In the genomic region with DNA sequence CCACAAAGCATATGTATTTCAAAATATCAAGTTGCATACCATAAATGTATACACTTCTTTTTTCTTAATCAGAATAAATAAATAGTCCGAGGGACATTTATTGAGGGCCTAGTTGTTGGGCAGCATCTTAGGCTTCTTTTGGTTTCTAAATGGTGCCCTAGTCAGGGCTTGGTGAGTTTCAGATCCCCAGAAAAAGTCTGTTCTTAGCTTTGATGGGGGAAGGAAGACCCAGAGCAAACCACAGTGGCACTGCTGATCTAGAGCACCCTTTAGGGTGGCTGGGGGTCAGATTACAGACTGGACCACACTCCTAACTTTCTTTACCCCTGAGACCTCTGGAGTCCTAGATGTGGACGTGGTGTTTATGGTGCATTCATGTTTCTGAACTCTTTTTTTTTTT, we compare ENCODE assay signal across 1 cellular context.
TF ChIP-seq lines count a peak whose summit lies in the region.

No MANE protein-coding gene starts in this region.

TF ChIP-seq in GM12878, 131 proteins besides CTCF, POLR2A, EP300 and RAD21 (continued from another document):
- peak; percentile 64; the same call in 1 of the 2 replicates for TF ChIP-seq SPI1 (IDR thresholded peaks at IDR 0.05; ENCODE audit: borderline replicate concordance, insufficient read depth, low read depth, low read length)
- TF ChIP-seq RELA (IDR thresholded peaks at IDR 0.05; ENCODE audit: borderline replicate concordance, partially characterized antibody), result no peak
- TF ChIP-seq, protein P1, sequence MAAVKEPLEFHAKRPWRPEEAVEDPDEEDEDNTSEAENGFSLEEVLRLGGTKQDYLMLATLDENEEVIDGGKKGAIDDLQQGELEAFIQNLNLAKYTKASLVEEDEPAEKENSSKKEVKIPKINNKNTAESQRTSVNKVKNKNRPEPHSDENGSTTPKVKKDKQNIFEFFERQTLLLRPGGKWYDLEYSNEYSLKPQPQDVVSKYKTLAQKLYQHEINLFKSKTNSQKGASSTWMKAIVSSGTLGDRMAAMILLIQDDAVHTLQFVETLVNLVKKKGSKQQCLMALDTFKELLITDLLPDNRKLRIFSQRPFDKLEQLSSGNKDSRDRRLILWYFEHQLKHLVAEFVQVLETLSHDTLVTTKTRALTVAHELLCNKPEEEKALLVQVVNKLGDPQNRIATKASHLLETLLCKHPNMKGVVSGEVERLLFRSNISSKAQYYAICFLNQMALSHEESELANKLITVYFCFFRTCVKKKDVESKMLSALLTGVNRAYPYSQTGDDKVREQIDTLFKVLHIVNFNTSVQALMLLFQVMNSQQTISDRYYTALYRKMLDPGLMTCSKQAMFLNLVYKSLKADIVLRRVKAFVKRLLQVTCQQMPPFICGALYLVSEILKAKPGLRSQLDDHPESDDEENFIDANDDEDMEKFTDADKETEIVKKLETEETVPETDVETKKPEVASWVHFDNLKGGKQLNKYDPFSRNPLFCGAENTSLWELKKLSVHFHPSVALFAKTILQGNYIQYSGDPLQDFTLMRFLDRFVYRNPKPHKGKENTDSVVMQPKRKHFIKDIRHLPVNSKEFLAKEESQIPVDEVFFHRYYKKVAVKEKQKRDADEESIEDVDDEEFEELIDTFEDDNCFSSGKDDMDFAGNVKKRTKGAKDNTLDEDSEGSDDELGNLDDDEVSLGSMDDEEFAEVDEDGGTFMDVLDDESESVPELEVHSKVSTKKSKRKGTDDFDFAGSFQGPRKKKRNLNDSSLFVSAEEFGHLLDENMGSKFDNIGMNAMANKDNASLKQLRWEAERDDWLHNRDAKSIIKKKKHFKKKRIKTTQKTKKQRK (IDR thresholded peaks at IDR 0.05; ENCODE audit: low read depth, low read length), result no peak
- TF ChIP-seq, protein P2, sequence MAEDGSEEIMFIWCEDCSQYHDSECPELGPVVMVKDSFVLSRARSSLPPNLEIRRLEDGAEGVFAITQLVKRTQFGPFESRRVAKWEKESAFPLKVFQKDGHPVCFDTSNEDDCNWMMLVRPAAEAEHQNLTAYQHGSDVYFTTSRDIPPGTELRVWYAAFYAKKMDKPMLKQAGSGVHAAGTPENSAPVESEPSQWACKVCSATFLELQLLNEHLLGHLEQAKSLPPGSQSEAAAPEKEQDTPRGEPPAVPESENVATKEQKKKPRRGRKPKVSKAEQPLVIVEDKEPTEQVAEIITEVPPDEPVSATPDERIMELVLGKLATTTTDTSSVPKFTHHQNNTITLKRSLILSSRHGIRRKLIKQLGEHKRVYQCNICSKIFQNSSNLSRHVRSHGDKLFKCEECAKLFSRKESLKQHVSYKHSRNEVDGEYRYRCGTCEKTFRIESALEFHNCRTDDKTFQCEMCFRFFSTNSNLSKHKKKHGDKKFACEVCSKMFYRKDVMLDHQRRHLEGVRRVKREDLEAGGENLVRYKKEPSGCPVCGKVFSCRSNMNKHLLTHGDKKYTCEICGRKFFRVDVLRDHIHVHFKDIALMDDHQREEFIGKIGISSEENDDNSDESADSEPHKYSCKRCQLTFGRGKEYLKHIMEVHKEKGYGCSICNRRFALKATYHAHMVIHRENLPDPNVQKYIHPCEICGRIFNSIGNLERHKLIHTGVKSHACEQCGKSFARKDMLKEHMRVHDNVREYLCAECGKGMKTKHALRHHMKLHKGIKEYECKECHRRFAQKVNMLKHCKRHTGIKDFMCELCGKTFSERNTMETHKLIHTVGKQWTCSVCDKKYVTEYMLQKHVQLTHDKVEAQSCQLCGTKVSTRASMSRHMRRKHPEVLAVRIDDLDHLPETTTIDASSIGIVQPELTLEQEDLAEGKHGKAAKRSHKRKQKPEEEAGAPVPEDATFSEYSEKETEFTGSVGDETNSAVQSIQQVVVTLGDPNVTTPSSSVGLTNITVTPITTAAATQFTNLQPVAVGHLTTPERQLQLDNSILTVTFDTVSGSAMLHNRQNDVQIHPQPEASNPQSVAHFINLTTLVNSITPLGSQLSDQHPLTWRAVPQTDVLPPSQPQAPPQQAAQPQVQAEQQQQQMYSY (CRISPR knock-in tag; IDR thresholded peaks at IDR 0.05), result no peak
- TF ChIP-seq EED (IDR thresholded peaks at IDR 0.05; ENCODE audit: low read depth), result peak; percentile 49; the same call in 1 of the 2 replicates
- TF ChIP-seq BHLHE40 (IDR thresholded peaks at IDR 0.05; ENCODE audit: borderline replicate concordance in 1 of 2, low read depth in 2 of 2, low read length in 1 of 2), result peak in 1 of 2 experiments; percentile 16; a peak in 1 of 4 replicates
- TF ChIP-seq RUNX3 (IDR thresholded peaks at IDR 0.05; ENCODE audit: low read length), result peak; percentile 70
- TF ChIP-seq MTA2 (IDR thresholded peaks at IDR 0.05; ENCODE audit: low read depth), result 0 out of 2 replicates have a peak, but pooled peaks have one; percentile 30
- peak; percentile 44 to 47; a peak in 1 of 4 replicates for TF ChIP-seq IKZF2 (IDR thresholded peaks at IDR 0.05)
- TF ChIP-seq ZSCAN29 (IDR thresholded peaks at IDR 0.05), result no peak
- no peak for TF ChIP-seq SMAD1 (IDR thresholded peaks at IDR 0.05; ENCODE audit: low read depth, partially characterized antibody)
- TF ChIP-seq NR2F1 (conservative IDR thresholded peaks at IDR 0.05), result peak; percentile 65; the same call in 1 of the 2 replicates
- TF ChIP-seq POU2F2 (IDR thresholded peaks at IDR 0.05; ENCODE audit: borderline replicate concordance, low read depth, low read length), result no peak
- TF ChIP-seq, protein P3, sequence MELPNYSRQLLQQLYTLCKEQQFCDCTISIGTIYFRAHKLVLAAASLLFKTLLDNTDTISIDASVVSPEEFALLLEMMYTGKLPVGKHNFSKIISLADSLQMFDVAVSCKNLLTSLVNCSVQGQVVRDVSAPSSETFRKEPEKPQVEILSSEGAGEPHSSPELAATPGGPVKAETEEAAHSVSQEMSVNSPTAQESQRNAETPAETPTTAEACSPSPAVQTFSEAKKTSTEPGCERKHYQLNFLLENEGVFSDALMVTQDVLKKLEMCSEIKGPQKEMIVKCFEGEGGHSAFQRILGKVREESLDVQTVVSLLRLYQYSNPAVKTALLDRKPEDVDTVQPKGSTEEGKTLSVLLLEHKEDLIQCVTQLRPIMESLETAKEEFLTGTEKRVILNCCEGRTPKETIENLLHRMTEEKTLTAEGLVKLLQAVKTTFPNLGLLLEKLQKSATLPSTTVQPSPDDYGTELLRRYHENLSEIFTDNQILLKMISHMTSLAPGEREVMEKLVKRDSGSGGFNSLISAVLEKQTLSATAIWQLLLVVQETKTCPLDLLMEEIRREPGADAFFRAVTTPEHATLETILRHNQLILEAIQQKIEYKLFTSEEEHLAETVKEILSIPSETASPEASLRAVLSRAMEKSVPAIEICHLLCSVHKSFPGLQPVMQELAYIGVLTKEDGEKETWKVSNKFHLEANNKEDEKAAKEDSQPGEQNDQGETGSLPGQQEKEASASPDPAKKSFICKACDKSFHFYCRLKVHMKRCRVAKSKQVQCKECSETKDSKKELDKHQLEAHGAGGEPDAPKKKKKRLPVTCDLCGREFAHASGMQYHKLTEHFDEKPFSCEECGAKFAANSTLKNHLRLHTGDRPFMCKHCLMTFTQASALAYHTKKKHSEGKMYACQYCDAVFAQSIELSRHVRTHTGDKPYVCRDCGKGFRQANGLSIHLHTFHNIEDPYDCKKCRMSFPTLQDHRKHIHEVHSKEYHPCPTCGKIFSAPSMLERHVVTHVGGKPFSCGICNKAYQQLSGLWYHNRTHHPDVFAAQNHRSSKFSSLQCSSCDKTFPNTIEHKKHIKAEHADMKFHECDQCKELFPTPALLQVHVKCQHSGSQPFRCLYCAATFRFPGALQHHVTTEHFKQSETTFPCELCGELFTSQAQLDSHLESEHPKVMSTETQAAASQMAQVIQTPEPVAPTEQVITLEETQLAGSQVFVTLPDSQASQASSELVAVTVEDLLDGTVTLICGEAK (IDR thresholded peaks at IDR 0.05; ENCODE audit: borderline replicate concordance), result no peak
- no peak for TF ChIP-seq RBBP5 (conservative IDR thresholded peaks at IDR 0.05)
